In the genomic region with DNA sequence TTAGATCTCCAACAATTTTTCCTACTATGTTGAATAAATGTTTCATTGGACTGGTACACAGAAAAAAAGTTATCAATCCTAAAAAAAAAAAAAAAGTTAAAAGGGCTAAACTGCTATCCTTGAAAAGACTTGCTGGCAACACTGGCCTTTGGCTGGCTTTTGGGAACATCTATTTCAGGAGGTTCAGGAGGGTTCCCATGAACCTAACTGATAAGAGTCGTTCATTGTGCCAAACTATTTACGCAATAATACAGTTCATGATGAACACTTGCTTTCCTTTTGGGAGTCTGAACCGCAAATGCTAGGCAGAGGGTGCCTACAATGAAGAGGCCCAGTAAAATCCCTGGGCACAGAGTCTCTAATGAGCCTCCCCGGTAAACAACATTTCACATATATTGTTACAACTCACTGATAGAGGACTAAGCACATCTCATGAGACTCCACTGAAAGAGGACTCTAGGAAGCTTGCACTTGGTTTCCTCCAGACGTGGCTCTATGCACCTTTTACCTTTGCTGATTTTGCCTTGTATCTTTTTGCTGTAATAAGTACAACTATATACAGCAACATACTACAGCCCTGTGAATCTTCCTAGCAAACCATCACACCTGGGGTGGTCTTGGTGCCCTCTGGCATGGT, we compare ENCODE assay signal across 17 cellular contexts. TPM values are rescaled to one million over a fixed set of nuclear protein-coding genes. Genes with fewer than 3 reads are reported as not detected.
DNase-seq lines count a peak whose midpoint lies in the region; ATAC-seq and TF ChIP-seq lines count a peak whose summit lies in the region.
"Had no signal": no experiment of that assay in that cellular context is flagged by ENCODE, and none has a peak within 500 bp of the region (broad histone marks: within the 10 kb centered on the region; RNA-seq: fewer than 3 reads in every experiment).

No MANE protein-coding gene starts in this region.

- no peaks in the 10 kb centered on the region for H3K9me3 Mint-ChIP-seq in type B pancreatic cell
- H3K9me3 Mint-ChIP-seq: CD4-positive, alpha-beta T cell had no signal

- H3K36me3 ChIP-seq in right lobe of liver: no peaks in the 10 kb centered on the region
- H3K36me3 ChIP-seq in aorta (ENCODE audit: control insufficient read depth in 1 of 2, insufficient read depth in 2 of 2, low read length in 1 of 2): peaks cover 2% of the 10 kb centered on the region in 2 donors
- H3K36me3 ChIP-seq: BE2C had no signal

- TF ChIP-seq POLR2A in right lobe of liver (IDR thresholded peaks at IDR 0.05): no peak

- peaks cover 4% of the 10 kb centered on the region for H3K36me3 Mint-ChIP-seq in type B pancreatic cell

- H3K4me1 ChIP-seq in right lobe of liver (peaks cover 0 to 27% (median 15%) of the 10 kb centered on the region in 4 donors), aorta (ENCODE audit: control insufficient read depth in 1 of 2, insufficient read depth in 2 of 2, low read length in 2 of 2) (peaks cover 0 to 2% of the 10 kb centered on the region in 2 donors)
- H3K4me1 ChIP-seq: BE2C had no signal

- no peak overlapping the region for H3K4me3 Mint-ChIP-seq in type B pancreatic cell
- H3K4me3 Mint-ChIP-seq: CD4-positive, alpha-beta T cell had no signal

- no peak overlapping the region for H3K27ac Mint-ChIP-seq in type B pancreatic cell
- H3K27ac Mint-ChIP-seq: CD4-positive, alpha-beta T cell had no signal

- H3K9me3 ChIP-seq in right lobe of liver (no peaks in the 10 kb centered on the region), aorta (ENCODE audit: control insufficient read depth, low read length) (no peaks in the 10 kb centered on the region)
- H3K9me3 ChIP-seq: BE2C had no signal

- intact Hi-C loops in left cardiac atrium (cut with DNase I): no loop called here
- intact Hi-C loops in right lobe of liver (cut with DNase I): no loop called here
- intact Hi-C loops in aorta (cut with DNase I): no loop called here

- no peak for TF ChIP-seq CTCF in choroid plexus epithelial cell (conservative IDR thresholded peaks at IDR 0.05; ENCODE audit: low read depth, low read length)
- TF ChIP-seq CTCF in right lobe of liver (IDR thresholded peaks at IDR 0.05): no peak
- TF ChIP-seq CTCF in type B pancreatic cell (conservative IDR thresholded peaks at IDR 0.05): no peak

- H3K27ac ChIP-seq in right lobe of liver: peak overlapping the region in 2 of 3 donors; percentile 75 to 86
- H3K27ac ChIP-seq in aorta (ENCODE audit: low read depth in 1 of 2, low read length in 2 of 2): no peak overlapping the region

- no peaks in the 10 kb centered on the region for H3K4me1 Mint-ChIP-seq in type B pancreatic cell (ENCODE audit: unreplicated experiment)

- H3K27me3 ChIP-seq in right lobe of liver (no peaks in the 10 kb centered on the region), aorta (ENCODE audit: control insufficient read depth in 1 of 2, insufficient read depth in 2 of 2, low read length in 1 of 2) (no peaks in the 10 kb centered on the region)
- H3K27me3 ChIP-seq: BE2C had no signal

- H3K4me3 ChIP-seq in choroid plexus epithelial cell (ENCODE audit: low read depth, low read length) (no peak overlapping the region), right lobe of liver (no peak overlapping the region), aorta (ENCODE audit: low read length in 2 of 2) (no peak overlapping the region)

- WGBS in right lobe of liver (ENCODE audit: insufficient coverage, low coverage, low lambda C conversion rate, missing lambda C conversion rate): 15% methylated on average over 5 of the region's 5 CpGs
- 14 to 17% methylated on average over 5 of the region's 5 CpGs for WGBS in aorta, 2 donors

- DNase-seq in choroid plexus epithelial cell (ENCODE audit: low read depth) (peak; percentile 5), left cardiac atrium (peak; percentile 70), right lobe of liver (peak; percentile 45 to 86 (median 66)), aorta (no peak), type B pancreatic cell (ENCODE audit: extremely low spot score, unreplicated experiment) (no peak), AG20443 (ENCODE audit: low spot score) (no peak)
- no peak for DNase-seq in activated naive CD4-positive, alpha-beta T cell treated with Interleukin-2 at 50 U/mL for 16 hours
- DNase-seq: BE2C; Calu3; CD4-positive, alpha-beta T cell; Kasumi-1; MM.1S; NCI-H1105 treated with DMSO at 0.1 percent for 48 hours; NCI-H187; NCI-H226; NCI-H524 treated with DMSO at 0.1 percent for 48 hours had no signal

- no peaks in the 10 kb centered on the region for H3K27me3 Mint-ChIP-seq in type B pancreatic cell
- H3K27me3 Mint-ChIP-seq: CD4-positive, alpha-beta T cell had no signal

- peak; percentile 94 to 97 for ATAC-seq in left cardiac atrium
- ATAC-seq in right lobe of liver: peak; percentile 85 to 97 (median 90)
- peak; percentile 46 for ATAC-seq in aorta (ENCODE audit: low FRiP score)
- ATAC-seq: Panc1 had no signal

RNA-seq across cellular contexts. Expression of gene ZFAND4, which starts 45.0 kb away (rescaled TPM):
- 10 to 100 TPM; 14.0 to 15.0 TPM for total RNA-seq in left cardiac atrium
- total RNA-seq in right lobe of liver: 10 to 100 TPM in 3 of 6 experiments, 1 to 10 TPM in 3; 6.3 to 15.2 (median 9.3) TPM
- 10 to 100 TPM; 15.0 to 16.8 TPM for total RNA-seq in aorta
- 1 to 10 TPM; 4.2 to 5.4 TPM for polyA plus RNA-seq in aorta
- total RNA-seq in type B pancreatic cell (ENCODE audit: low replicate concordance): 10.0 and 12.0 TPM in 2 replicates

Comparison
In these comparisons a context has a peak if more than half of its experiments do, and no peak if none do; other contexts are left out.
1. DNase-seq: peak in choroid plexus epithelial cell (single experiment), left cardiac atrium (single experiment) and right lobe of liver (3 of 3); none in aorta (0 of 2), type B pancreatic cell (single experiment), activated naive CD4-positive, alpha-beta T cell treated with Interleukin-2 at 50 U/mL for 16 hours (single experiment) and AG20443 (single experiment).
2. H3K27ac ChIP-seq: peak in right lobe of liver (2 of 3); none in aorta (0 of 2).
3. Peak in every context shown above with its lines, with median percentiles within 50 percentile points of each other: ATAC-seq.